In genomic region chr18:11728247-11728646, GRCh38 we compare ENCODE assay signal across 12 cellular contexts. TPM values are rescaled to one million over a fixed set of nuclear protein-coding genes. Genes with fewer than 3 reads are reported as not detected.
DNase-seq lines count a peak whose midpoint lies in the region; ATAC-seq and TF ChIP-seq lines count a peak whose summit lies in the region.
"Had no signal": no experiment of that assay in that cellular context is flagged by ENCODE, and none has a peak within 500 bp of the region (broad histone marks: within the 10 kb centered on the region; RNA-seq: fewer than 3 reads in every experiment).

No MANE protein-coding gene starts in this region.

- peaks cover 4% of the 10 kb centered on the region for H3K27me3 ChIP-seq in transverse colon
- H3K27me3 ChIP-seq: BLaER1 had no signal

- H3K27ac Mint-ChIP-seq in neural crest cell (ENCODE audit: unreplicated experiment), result no peak overlapping the region
- H3K27ac Mint-ChIP-seq: activated CD4-positive, alpha-beta T cell treated with anti-CD3 and anti-CD28 coated beads, Interleukin-2, amount 10 ng/mL, durations not matched to agents 7 days and 5 days had no signal

- TF ChIP-seq EP300 in transverse colon (IDR thresholded peaks at IDR 0.05; ENCODE audit: low read depth), result no peak

- no peaks in the 10 kb centered on the region for H3K9me3 Mint-ChIP-seq in neural crest cell
- H3K9me3 Mint-ChIP-seq: activated CD4-positive, alpha-beta T cell treated with anti-CD3 and anti-CD28 coated beads, Interleukin-2, amount 10 ng/mL, durations not matched to agents 7 days and 5 days had no signal

- H3K4me3 ChIP-seq in astrocyte of the spinal cord (ENCODE audit: low read depth, low read length), result no peak overlapping the region
- H3K4me3 ChIP-seq in transverse colon, result no peak overlapping the region
- H3K4me3 ChIP-seq: BLaER1 had no signal

- peaks cover 0 to 5% (median 0%) of the 10 kb centered on the region in 4 donors for H3K4me1 ChIP-seq in transverse colon

- TF ChIP-seq POLR2A in transverse colon (IDR thresholded peaks at IDR 0.05), result no peak

- peaks cover 9% of the 10 kb centered on the region for H3K4me1 Mint-ChIP-seq in neural crest cell
- H3K4me1 Mint-ChIP-seq: activated CD4-positive, alpha-beta T cell treated with anti-CD3 and anti-CD28 coated beads, Interleukin-2, amount 10 ng/mL, durations not matched to agents 7 days and 5 days had no signal

- no peaks in the 10 kb centered on the region for H3K9me3 ChIP-seq in transverse colon
- H3K9me3 ChIP-seq: BLaER1 had no signal

- peak; percentile 39; the same call in 1 of the 2 replicates for TF ChIP-seq CTCF in LNCAP (IDR thresholded peaks at IDR 0.05)
- TF ChIP-seq CTCF in astrocyte of the spinal cord (IDR thresholded peaks at IDR 0.05; ENCODE audit: low read depth, low read length), result peak; percentile 38
- peak; percentile 47 for TF ChIP-seq CTCF in neural crest cell (conservative IDR thresholded peaks at IDR 0.05)
- TF ChIP-seq CTCF in transverse colon (IDR thresholded peaks at IDR 0.05), result no peak

- H3K27me3 Mint-ChIP-seq in neural crest cell (ENCODE audit: low read depth), result peaks cover 8% of the 10 kb centered on the region

- intact Hi-C loops in transverse colon (cut with DNase I; ENCODE audit: low total_unique reads), result no loop called here

- DNase-seq in NCI-H2227 (lab: John Stamatoyannopoulos, UW; ENCODE audit: unreplicated experiment) (peak; percentile 3), NCI-H2227 treated with DMSO at 0.1 percent for 48 hours (lab: John Stamatoyannopoulos, UW) (no peak), astrocyte of the spinal cord (ENCODE audit: low read depth, low spot score) (peak; percentile 15), neural crest cell (ENCODE audit: low read depth, low spot score) (no peak), transverse colon (no peak)
- DNase-seq: activated CD4-positive, alpha-beta T cell treated with anti-CD3 and anti-CD28 coated beads, Interleukin-2, amount 10 ng/mL, durations not matched to agents 7 days and 5 days; NCI-H524 treated with DMSO at 0.1 percent for 48 hours; posterior cingulate gyrus had no signal

- no peak overlapping the region for H3K4me3 Mint-ChIP-seq in neural crest cell
- H3K4me3 Mint-ChIP-seq: activated CD4-positive, alpha-beta T cell treated with anti-CD3 and anti-CD28 coated beads, Interleukin-2, amount 10 ng/mL, durations not matched to agents 7 days and 5 days had no signal

- no peaks in the 10 kb centered on the region for H3K36me3 ChIP-seq in transverse colon
- H3K36me3 ChIP-seq: BLaER1 had no signal

- H3K27ac ChIP-seq in transverse colon, result no peak overlapping the region
- H3K27ac ChIP-seq: BLaER1 had no signal

- no peak for ATAC-seq in GM18520 (IDR thresholded peaks at IDR 0.05; ENCODE audit: unreplicated experiment)
- ATAC-seq in GM21367 (IDR thresholded peaks at IDR 0.05; ENCODE audit: unreplicated experiment), result no peak

- no peaks in the 10 kb centered on the region for H3K36me3 Mint-ChIP-seq in neural crest cell (ENCODE audit: low read depth)

- in situ Hi-C loops in astrocyte of the spinal cord (cut with HindIII; ENCODE audit: low sequenced_read_pairs), result no loop called here
- in situ Hi-C loops in transverse colon (cut with MboI; ENCODE audit: low pct_ligation_motif_present in 1 of 4, low pct_unique_long_range_greater_than_20kb in 1 of 4, low sequenced_read_pairs in 3 of 4), result loop anchor here in 3 of 4 donors (25.0 kb wide), 1 partner anchor 309 kb away; no protein-coding TSS in a partner anchor

- whole genome bisulfite sequencing in transverse colon (ENCODE audit: low coverage in 1 of 2), 2 donors, result 43 to 61% methylated on average over 1 of the region's 1 CpG

RNA-seq across cellular contexts. Expression of gene GNAL, which starts 39.2 kb away (rescaled TPM):
- total RNA-seq in neural crest cell, result 20.4 and 20.5 TPM in 2 replicates
- total RNA-seq in transverse colon, result 1 to 10 TPM; 2.9 to 7.4 (median 7.2) TPM

Comparison
In these comparisons a context has a peak if more than half of its experiments do, and no peak if none do; other contexts are left out.
1. DNase-seq: peak in NCI-H2227 (single experiment) and astrocyte of the spinal cord (single experiment); none in NCI-H2227 treated with DMSO at 0.1 percent for 48 hours (single experiment), neural crest cell (single experiment) and transverse colon (single experiment).
2. CTCF ChIP-seq: peak in LNCAP (single experiment), astrocyte of the spinal cord (single experiment) and neural crest cell (single experiment); none in transverse colon (0 of 5).